In the genomic region with DNA sequence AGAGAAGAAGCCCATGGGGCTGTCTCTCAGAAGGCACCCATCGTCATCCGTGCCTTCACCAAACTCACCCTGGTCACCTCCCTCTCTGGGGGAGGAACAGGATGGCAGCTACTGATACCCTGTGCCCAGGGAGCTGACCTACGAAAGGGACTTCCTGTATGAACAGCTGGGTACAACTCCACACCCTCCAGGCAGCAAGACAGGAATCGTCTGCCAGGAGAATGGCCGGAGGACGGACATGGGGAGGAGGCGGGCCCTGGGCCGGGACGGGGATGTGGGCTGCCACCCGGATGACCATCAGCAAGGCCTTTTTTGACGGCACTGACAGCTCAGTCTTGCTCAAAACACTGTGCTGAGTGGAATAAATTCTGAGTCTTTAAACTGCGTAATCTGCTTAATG, we compare ENCODE assay signal across 20 cellular contexts.
DNase-seq lines count a peak whose midpoint lies in the region; ATAC-seq, FAIRE-seq and TF ChIP-seq lines count a peak whose summit lies in the region.
"Had no signal": no experiment of that assay in that cellular context is flagged by ENCODE, and none has a peak within 500 bp of the region (broad histone marks: within the 10 kb centered on the region; RNA-seq: fewer than 3 reads in every experiment).

No MANE protein-coding gene starts in this region.

- H3K9me3 Mint-ChIP-seq in type B pancreatic cell, result no peaks in the 10 kb centered on the region
- H3K9me3 Mint-ChIP-seq: CD8-positive, alpha-beta T cell; neural progenitor cell had no signal

- peaks cover 25% of the 10 kb centered on the region for H3K36me3 Mint-ChIP-seq in type B pancreatic cell

- DNase-seq in activated effector memory CD4-positive, alpha-beta T cell treated with anti-CD3 and anti-CD28 coated beads, Interleukin-2, amount 50 U/mL, for 16 hours, result peak; percentile 50
- DNase-seq in activated effector memory CD4-positive, alpha-beta T cell treated with Interleukin-2 at 50 U/mL for 16 hours, result no peak
- DNase-seq in bronchial epithelial cell (ENCODE audit: low read depth) (no peak), mesenteric fat pad (ENCODE audit: low spot score) (peak; percentile 80), type B pancreatic cell (ENCODE audit: extremely low spot score, unreplicated experiment) (peak; percentile 62), hippocampal formation (lab: John Stamatoyannopoulos, UW) (no peak)
- DNase-seq: activated CD8-positive, alpha-beta memory T cell treated with anti-CD3 and anti-CD28 coated beads, Interleukin-2, amount 10 ng/mL, durations not matched to agents 7 days and 5 days; activated naive CD4-positive, alpha-beta T cell; CD8-positive, alpha-beta T cell; GOT3; NCI-H446 treated with DMSO at 0.1 percent for 48 hours; right cardiac atrium; stimulated activated CD4-positive, alpha-beta T cell treated with anti-CD3 and anti-CD28 coated beads, Interleukin-2, amount 100 ng/mL, for 48 hours had no signal

- ATAC-seq in esophagus mucosa (no peak), GM18867 (IDR thresholded peaks at IDR 0.05; ENCODE audit: unreplicated experiment) (no peak)
- ATAC-seq: CD8-positive, alpha-beta T cell had no signal

- TF ChIP-seq CTCF in bronchial epithelial cell (IDR thresholded peaks at IDR 0.05; ENCODE audit: insufficient read depth, low read length, severe bottlenecking), result no peak
- no peak for TF ChIP-seq CTCF in type B pancreatic cell (conservative IDR thresholded peaks at IDR 0.05)

- peak; percentile 88 for FAIRE-seq in bronchial epithelial cell (lab: Jason Lieb, UNC)

- H3K27ac Mint-ChIP-seq in type B pancreatic cell, result no peak overlapping the region
- H3K27ac Mint-ChIP-seq: activated CD8-positive, alpha-beta memory T cell treated with anti-CD3 and anti-CD28 coated beads, Interleukin-2, amount 10 ng/mL, durations not matched to agents 7 days and 5 days; CD8-positive, alpha-beta T cell; memory B cell; neural progenitor cell had no signal

- H3K27me3 Mint-ChIP-seq in type B pancreatic cell, result no peaks in the 10 kb centered on the region
- H3K27me3 Mint-ChIP-seq: activated CD8-positive, alpha-beta memory T cell treated with anti-CD3 and anti-CD28 coated beads, Interleukin-2, amount 10 ng/mL, durations not matched to agents 7 days and 5 days; memory B cell had no signal

- peaks cover 18% of the 10 kb centered on the region for H3K4me1 Mint-ChIP-seq in type B pancreatic cell (ENCODE audit: unreplicated experiment)

- no peaks in the 10 kb centered on the region for H3K27me3 ChIP-seq in bronchial epithelial cell (ENCODE audit: control insufficient read depth, insufficient read depth, low read length)
- H3K27me3 ChIP-seq: body of pancreas, neural progenitor cell had no signal

- no peak overlapping the region for H3K4me3 Mint-ChIP-seq in type B pancreatic cell
- H3K4me3 Mint-ChIP-seq: activated CD8-positive, alpha-beta memory T cell treated with anti-CD3 and anti-CD28 coated beads, Interleukin-2, amount 10 ng/mL, durations not matched to agents 7 days and 5 days; CD8-positive, alpha-beta T cell; memory B cell; neural progenitor cell had no signal

- H3K4me3 ChIP-seq in bronchial epithelial cell (ENCODE audit: low read depth, low read length), result no peak overlapping the region
- H3K4me3 ChIP-seq: body of pancreas, neural progenitor cell, SK-N-MC, thoracic aorta had no signal

- H3K36me3 ChIP-seq in bronchial epithelial cell (ENCODE audit: control insufficient read depth, insufficient read depth, low read length), result no peaks in the 10 kb centered on the region
- H3K36me3 ChIP-seq: neural progenitor cell had no signal

Comparison
In these comparisons a context has a peak if more than half of its experiments do, and no peak if none do; other contexts are left out.
1. DNase-seq: peak in activated effector memory CD4-positive, alpha-beta T cell treated with anti-CD3 and anti-CD28 coated beads, Interleukin-2, amount 50 U/mL, for 16 hours (single experiment), mesenteric fat pad (single experiment) and type B pancreatic cell (single experiment); none in activated effector memory CD4-positive, alpha-beta T cell treated with Interleukin-2 at 50 U/mL for 16 hours (single experiment), bronchial epithelial cell (single experiment) and hippocampal formation (0 of 2).